ENCODE assay signal across 25 cellular contexts in the genomic region with DNA sequence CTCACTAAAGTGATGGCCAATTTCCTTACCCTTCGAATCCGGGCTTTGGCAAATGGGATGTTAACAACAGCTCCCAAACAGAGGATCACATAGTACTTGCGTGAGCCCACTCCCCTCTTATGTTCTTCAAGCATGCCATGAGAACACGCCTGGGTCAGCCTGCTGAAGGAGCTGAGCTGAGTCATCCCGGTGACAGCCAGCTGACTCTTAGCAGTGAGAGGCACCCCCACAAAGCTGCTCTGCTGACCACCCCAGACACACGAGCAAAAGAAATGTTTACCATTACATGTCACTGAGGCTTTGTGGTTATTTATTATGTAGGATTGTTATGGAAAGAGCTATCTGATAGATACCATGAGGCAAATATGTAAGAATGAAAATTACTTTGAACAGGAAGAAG.
DNase-seq lines count a peak whose midpoint lies in the region; ATAC-seq and TF ChIP-seq lines count a peak whose summit lies in the region.
"Had no signal": no experiment of that assay in that cellular context is flagged by ENCODE, and none has a peak within 500 bp of the region (broad histone marks: within the 10 kb centered on the region; RNA-seq: fewer than 3 reads in every experiment).

No MANE protein-coding gene starts in this region.

- no peak overlapping the region for H3K4me3 Mint-ChIP-seq in stimulated activated naive B cell treated with anti-CD40 and anti-IgM and Interleukin-4, amounts not matched to agents 10 μg/mL and 1 μg/mL and 100 μg/mL, for 72 hours
- no peak overlapping the region for H3K4me3 Mint-ChIP-seq in natural killer cell
- H3K4me3 Mint-ChIP-seq: neural progenitor cell had no signal

- peaks cover 9% of the 10 kb centered on the region for H3F3A ChIP-seq in GM23248 (ENCODE audit: insufficient read depth)

- intact Hi-C loops in natural killer cell (cut with micrococcal nuclease): no loop called here

- no peak for ATAC-seq in stimulated activated naive B cell treated with anti-CD40 and anti-IgM and Interleukin-4, amounts not matched to agents 10 μg/mL and 1 μg/mL and 100 μg/mL, for 72 hours (replicated peaks)
- ATAC-seq in natural killer cell: no peak
- ATAC-seq: mucosa of descending colon, psoas muscle had no signal

- H3K4me3 ChIP-seq in GM23248: no peak overlapping the region
- H3K4me3 ChIP-seq in epithelial cell of esophagus (ENCODE audit: low read length): no peak overlapping the region
- H3K4me3 ChIP-seq: mucosa of descending colon, neural progenitor cell, psoas muscle, stomach had no signal

- H3K36me3 Mint-ChIP-seq in stimulated activated naive B cell treated with anti-CD40 and anti-IgM and Interleukin-4, amounts not matched to agents 10 μg/mL and 1 μg/mL and 100 μg/mL, for 72 hours: no peaks in the 10 kb centered on the region
- no peaks in the 10 kb centered on the region for H3K36me3 Mint-ChIP-seq in natural killer cell
- H3K36me3 Mint-ChIP-seq: neural progenitor cell had no signal

- no peaks in the 10 kb centered on the region for H3K9me2 ChIP-seq in GM23248 (ENCODE audit: insufficient read depth)

- H4K20me1 ChIP-seq in GM23248 (ENCODE audit: insufficient read depth): no peaks in the 10 kb centered on the region

- peak; percentile 53 for DNase-seq in GM23248
- DNase-seq in T1000 (lab: John Stamatoyannopoulos, UW): peak; percentile 4
- peak; percentile 21 for DNase-seq in epithelial cell of esophagus (ENCODE audit: low read depth)
- DNase-seq in stimulated activated naive B cell treated with anti-CD40 and anti-IgM and Interleukin-4, amounts not matched to agents 10 μg/mL and 1 μg/mL and 100 μg/mL, for 72 hours: no peak
- no peak for DNase-seq in HCEC 1CT
- DNase-seq in natural killer cell: no peak
- DNase-seq in NCI-H1092 treated with DMSO at 0.1 percent for 48 hours (lab: John Stamatoyannopoulos, UW): no peak
- DNase-seq: activated CD8-positive, alpha-beta memory T cell treated with anti-CD3 and anti-CD28 coated beads, Interleukin-2, amount 50 U/mL, for 4 hours; activated effector memory CD4-positive, alpha-beta T cell treated with Interleukin-2 at 50 U/mL for 16 hours; Caco-2; effector CD8-positive, alpha-beta T cell; mucosa of descending colon; NCI-H1694 treated with DMSO at 0.1 percent for 48 hours; NCI-H748 treated with DMSO at 0.1 percent for 48 hours; OCI-M1; psoas muscle; Right ventricle myocardium superior; small intestine; stimulated activated CD4-positive, alpha-beta T cell treated with anti-CD3 and anti-CD28 coated beads, Interleukin-2, amount 100 ng/mL, for 48 hours; stomach; T-helper 1 cell; trophoblast cell; WERI-Rb-1 had no signal

- H3K9me3 Mint-ChIP-seq in stimulated activated naive B cell treated with anti-CD40 and anti-IgM and Interleukin-4, amounts not matched to agents 10 μg/mL and 1 μg/mL and 100 μg/mL, for 72 hours: no peaks in the 10 kb centered on the region
- no peaks in the 10 kb centered on the region for H3K9me3 Mint-ChIP-seq in natural killer cell
- H3K9me3 Mint-ChIP-seq: neural progenitor cell had no signal

- H3K9me3 ChIP-seq in GM23248 (ENCODE audit: low read depth): no peaks in the 10 kb centered on the region
- H3K9me3 ChIP-seq: Caco-2, mucosa of descending colon, psoas muscle, stomach had no signal

- in situ Hi-C loops in GM23248 (cut with MboI): no loop called here

- H3K27ac Mint-ChIP-seq in stimulated activated naive B cell treated with anti-CD40 and anti-IgM and Interleukin-4, amounts not matched to agents 10 μg/mL and 1 μg/mL and 100 μg/mL, for 72 hours: peak overlapping the region; percentile 22
- no peak overlapping the region for H3K27ac Mint-ChIP-seq in natural killer cell
- H3K27ac Mint-ChIP-seq: neural progenitor cell had no signal

- H3K4me1 ChIP-seq in GM23248 (ENCODE audit: insufficient read depth): peaks cover 20% of the 10 kb centered on the region

- H3K27me3 ChIP-seq in GM23248 (replicated peaks; ENCODE audit: insufficient read depth): no peaks in the 10 kb centered on the region
- H3K27me3 ChIP-seq: neural progenitor cell, stomach had no signal

- H2AFZ ChIP-seq in GM23248: no peak overlapping the region
- H2AFZ ChIP-seq: neural progenitor cell had no signal

- H3K9ac ChIP-seq in GM23248: no peak overlapping the region
- H3K9ac ChIP-seq: neural progenitor cell had no signal

- H3K4me2 ChIP-seq in GM23248 (ENCODE audit: unreplicated experiment): no peak overlapping the region
- H3K4me2 ChIP-seq: neural progenitor cell had no signal

- H3K27me3 Mint-ChIP-seq in stimulated activated naive B cell treated with anti-CD40 and anti-IgM and Interleukin-4, amounts not matched to agents 10 μg/mL and 1 μg/mL and 100 μg/mL, for 72 hours: no peaks in the 10 kb centered on the region
- peaks cover 0 to 1% of the 10 kb centered on the region in 2 donors for H3K27me3 Mint-ChIP-seq in natural killer cell (ENCODE audit: low read depth in 2 of 2)

- WGBS in GM23248 (ENCODE audit: low coverage in 1 of 2, low lambda C conversion rate in 2 of 2, missing lambda C conversion rate in 2 of 2), 2 experiments: 75 to 79% methylated on average over 6 of the region's 6 CpGs

- H3K36me3 ChIP-seq in GM23248 (ENCODE audit: low read depth): no peaks in the 10 kb centered on the region
- H3K36me3 ChIP-seq: neural progenitor cell, stomach, WERI-Rb-1 had no signal

- no peak overlapping the region for H3K27ac ChIP-seq in GM23248
- H3K27ac ChIP-seq: HL-60, neural progenitor cell, psoas muscle, stomach, WERI-Rb-1 had no signal

- TF ChIP-seq CTCF in epithelial cell of esophagus (IDR thresholded peaks at IDR 0.05; ENCODE audit: insufficient read depth, low read depth, low read length, missing control alignments) (no peak), natural killer cell (IDR thresholded peaks at IDR 0.05) (no peak)

- no peaks in the 10 kb centered on the region for H3K79me2 ChIP-seq in GM23248 (ENCODE audit: insufficient read depth)

- H3K4me1 Mint-ChIP-seq in stimulated activated naive B cell treated with anti-CD40 and anti-IgM and Interleukin-4, amounts not matched to agents 10 μg/mL and 1 μg/mL and 100 μg/mL, for 72 hours: peaks cover 14 to 42% of the 10 kb centered on the region in 2 donors
- no peaks in the 10 kb centered on the region for H3K4me1 Mint-ChIP-seq in natural killer cell

Comparison
In these comparisons a context has a peak if more than half of its experiments do, and no peak if none do; other contexts are left out.
1. DNase-seq: peak in GM23248 (single experiment), T1000 (single experiment) and epithelial cell of esophagus (single experiment); none in stimulated activated naive B cell treated with anti-CD40 and anti-IgM and Interleukin-4, amounts not matched to agents 10 μg/mL and 1 μg/mL and 100 μg/mL, for 72 hours (single experiment), HCEC 1CT (single experiment), natural killer cell (single experiment) and NCI-H1092 treated with DMSO at 0.1 percent for 48 hours (single experiment).